In the genomic region with DNA sequence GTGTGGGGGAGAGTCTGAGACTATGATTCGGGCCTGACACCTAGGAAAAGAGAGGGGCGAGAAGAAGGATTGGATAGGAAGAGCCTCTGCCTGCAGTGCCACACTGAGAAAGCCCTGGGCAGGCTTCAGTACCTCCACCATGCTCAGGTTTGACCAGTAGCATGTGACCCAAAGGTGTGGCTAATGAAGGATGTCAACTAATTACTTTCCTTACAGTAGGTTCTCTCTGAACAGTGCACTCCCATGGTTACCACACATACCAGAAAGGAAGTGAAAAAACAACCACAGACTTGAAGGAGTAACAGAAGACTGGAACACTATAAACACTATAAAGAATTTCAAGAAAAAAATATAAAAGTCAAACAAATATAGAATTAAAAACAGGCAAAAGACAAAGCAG, we compare ENCODE assay signal across 11 cellular contexts. TPM values are rescaled to one million over a fixed set of nuclear protein-coding genes. Genes with fewer than 3 reads are reported as not detected.
A peak's percentile ranks its signal among the peaks of the same experiment; 100 is the strongest.
DNase-seq lines count a peak whose midpoint lies in the region; ATAC-seq and TF ChIP-seq lines count a peak whose summit lies in the region.
"Had no signal": no experiment of that assay in that cellular context is flagged by ENCODE, and none has a peak within 500 bp of the region (broad histone marks: within the 10 kb centered on the region; RNA-seq: fewer than 3 reads in every experiment).

No MANE protein-coding gene starts in this region.

- H3K79me2 ChIP-seq in KMS-11 (ENCODE audit: insufficient read depth, low read depth), result no peaks in the 10 kb centered on the region

- H3K9me3 ChIP-seq in right lobe of liver, result no peaks in the 10 kb centered on the region

- peaks cover 15% of the 10 kb centered on the region for H3K4me1 ChIP-seq in KMS-11 (ENCODE audit: low read depth, poor library complexity, severe bottlenecking)
- H3K4me1 ChIP-seq in right lobe of liver, result no peaks in the 10 kb centered on the region

- ATAC-seq in natural killer cell, result peak in 1 of 3 donors; percentile 37
- no peak for ATAC-seq in natural killer cell treated with Interleukin-12 subunit alpha and Interleukin-12 subunit beta and Interleukin-15 and Interleukin-18, amount 100 ng/mL, for 72 hours
- ATAC-seq in HG02763 (IDR thresholded peaks at IDR 0.05; ENCODE audit: unreplicated experiment), result peak; percentile 88
- ATAC-seq in stimulated activated naive B cell treated with anti-CD40 and anti-IgM and Interleukin-4, amounts not matched to agents 10 μg/mL and 1 μg/mL and 100 μg/mL, for 72 hours (replicated peaks), result peak; percentile 67 to 82
- no peak for ATAC-seq in right lobe of liver

- no peaks in the 10 kb centered on the region for H3K9me3 Mint-ChIP-seq in natural killer cell
- no peaks in the 10 kb centered on the region for H3K9me3 Mint-ChIP-seq in natural killer cell treated with Interleukin-12 subunit alpha and Interleukin-12 subunit beta and Interleukin-15 and Interleukin-18, amount 100 ng/mL, for 72 hours
- no peaks in the 10 kb centered on the region for H3K9me3 Mint-ChIP-seq in stimulated activated naive B cell treated with anti-CD40 and anti-IgM and Interleukin-4, amounts not matched to agents 10 μg/mL and 1 μg/mL and 100 μg/mL, for 72 hours

- TF ChIP-seq CTCF in natural killer cell (IDR thresholded peaks at IDR 0.05) (no peak), KMS-11 (conservative IDR thresholded peaks at IDR 0.05; ENCODE audit: low read depth, low read length) (no peak), right lobe of liver (IDR thresholded peaks at IDR 0.05) (no peak)

- H3K4me3 Mint-ChIP-seq in natural killer cell, result no peak overlapping the region
- H3K4me3 Mint-ChIP-seq in natural killer cell treated with Interleukin-12 subunit alpha and Interleukin-12 subunit beta and Interleukin-15 and Interleukin-18, amount 100 ng/mL, for 72 hours, result no peak overlapping the region
- no peak overlapping the region for H3K4me3 Mint-ChIP-seq in stimulated activated naive B cell treated with anti-CD40 and anti-IgM and Interleukin-4, amounts not matched to agents 10 μg/mL and 1 μg/mL and 100 μg/mL, for 72 hours

- H3K27me3 Mint-ChIP-seq in natural killer cell (ENCODE audit: low read depth in 2 of 2), result no peaks in the 10 kb centered on the region
- H3K27me3 Mint-ChIP-seq in natural killer cell treated with Interleukin-12 subunit alpha and Interleukin-12 subunit beta and Interleukin-15 and Interleukin-18, amount 100 ng/mL, for 72 hours, result no peaks in the 10 kb centered on the region
- no peaks in the 10 kb centered on the region for H3K27me3 Mint-ChIP-seq in stimulated activated naive B cell treated with anti-CD40 and anti-IgM and Interleukin-4, amounts not matched to agents 10 μg/mL and 1 μg/mL and 100 μg/mL, for 72 hours

- no peak overlapping the region for H3K9ac ChIP-seq in KMS-11

- H3K36me3 ChIP-seq in KMS-11 (ENCODE audit: insufficient read depth) (no peaks in the 10 kb centered on the region), right lobe of liver (no peaks in the 10 kb centered on the region)
- H3K36me3 ChIP-seq: cardiac muscle cell had no signal

- no peak for DNase-seq in natural killer cell
- DNase-seq in natural killer cell treated with Interleukin-12 subunit alpha and Interleukin-12 subunit beta and Interleukin-15 and Interleukin-18, amount 100 ng/mL, for 72 hours (ENCODE audit: low spot score), result no peak
- no peak for DNase-seq in stimulated activated naive B cell treated with anti-CD40 and anti-IgM and Interleukin-4, amounts not matched to agents 10 μg/mL and 1 μg/mL and 100 μg/mL, for 72 hours
- DNase-seq in putamen (ENCODE audit: low spot score), result no peak
- no peak for DNase-seq in nucleus accumbens (lab: John Stamatoyannopoulos, UW)
- no peak for DNase-seq in right lobe of liver
- DNase-seq: KG1; stimulated activated CD4-positive, alpha-beta T cell treated with anti-CD3 and anti-CD28 coated beads, Interleukin-2, amount 100 ng/mL, for 24 hours had no signal

- H2AFZ ChIP-seq in KMS-11 (ENCODE audit: low read depth), result no peak overlapping the region

- intact Hi-C loops in natural killer cell (cut with micrococcal nuclease) (no loop called here), right lobe of liver (cut with DNase I) (no loop called here)

- H3K27ac ChIP-seq in KMS-11 (no peak overlapping the region), right lobe of liver (no peak overlapping the region)
- H3K27ac ChIP-seq: cardiac muscle cell had no signal

- TF ChIP-seq POLR2A in right lobe of liver (IDR thresholded peaks at IDR 0.05), result no peak

- peak overlapping the region; percentile 6 to 35 for H3K27ac Mint-ChIP-seq in natural killer cell
- peak overlapping the region in 1 of 2 donors; percentile 22 for H3K27ac Mint-ChIP-seq in natural killer cell treated with Interleukin-12 subunit alpha and Interleukin-12 subunit beta and Interleukin-15 and Interleukin-18, amount 100 ng/mL, for 72 hours
- H3K27ac Mint-ChIP-seq in stimulated activated naive B cell treated with anti-CD40 and anti-IgM and Interleukin-4, amounts not matched to agents 10 μg/mL and 1 μg/mL and 100 μg/mL, for 72 hours, result peak overlapping the region; percentile 81

- H3K4me3 ChIP-seq in KMS-11 (IDR thresholded peaks at IDR 0.05; ENCODE audit: insufficient read depth, low read depth, low read length), result no peak overlapping the region
- H3K4me3 ChIP-seq in right lobe of liver, result no peak overlapping the region
- H3K4me3 ChIP-seq: cardiac muscle cell had no signal

- H3K36me3 Mint-ChIP-seq in natural killer cell, result no peaks in the 10 kb centered on the region
- H3K36me3 Mint-ChIP-seq in natural killer cell treated with Interleukin-12 subunit alpha and Interleukin-12 subunit beta and Interleukin-15 and Interleukin-18, amount 100 ng/mL, for 72 hours, result peaks cover 6% of the 10 kb centered on the region
- peaks cover 16 to 28% of the 10 kb centered on the region in 2 donors for H3K36me3 Mint-ChIP-seq in stimulated activated naive B cell treated with anti-CD40 and anti-IgM and Interleukin-4, amounts not matched to agents 10 μg/mL and 1 μg/mL and 100 μg/mL, for 72 hours

- H3K27me3 ChIP-seq in KMS-11 (ENCODE audit: insufficient read depth, low read depth) (no peaks in the 10 kb centered on the region), right lobe of liver (no peaks in the 10 kb centered on the region)
- H3K27me3 ChIP-seq: cardiac muscle cell had no signal

- 100% methylated on average over 2 of the region's 2 CpGs for WGBS in right lobe of liver (ENCODE audit: insufficient coverage, low coverage, low lambda C conversion rate, missing lambda C conversion rate)

- H3K4me2 ChIP-seq in KMS-11, result peak overlapping the region; percentile 28; the same call in 1 of the 2 replicates

- H3K4me1 Mint-ChIP-seq in natural killer cell, result peaks cover 18 to 19% of the 10 kb centered on the region in 2 donors
- peaks cover 10% of the 10 kb centered on the region in 2 donors for H3K4me1 Mint-ChIP-seq in natural killer cell treated with Interleukin-12 subunit alpha and Interleukin-12 subunit beta and Interleukin-15 and Interleukin-18, amount 100 ng/mL, for 72 hours (ENCODE audit: low read depth in 2 of 2)
- peaks cover 9 to 11% of the 10 kb centered on the region in 2 donors for H3K4me1 Mint-ChIP-seq in stimulated activated naive B cell treated with anti-CD40 and anti-IgM and Interleukin-4, amounts not matched to agents 10 μg/mL and 1 μg/mL and 100 μg/mL, for 72 hours

- H4K20me1 ChIP-seq in KMS-11 (ENCODE audit: insufficient read depth), result no peaks in the 10 kb centered on the region

RNA-seq across cellular contexts. Expression of a gene that starts 46.2 kb away (rescaled TPM):
- total RNA-seq in natural killer cell (10 to 100 TPM; 17.0 to 22.7 (median 17.4) TPM), right lobe of liver (10 to 100 TPM; 13.7 to 36.8 (median 23.5) TPM)
- total RNA-seq in natural killer cell treated with Interleukin-12 subunit alpha and Interleukin-12 subunit beta and Interleukin-15 and Interleukin-18, amount 100 ng/mL, for 72 hours, result 10 to 100 TPM; 35.5 to 83.5 TPM

Comparison
In these comparisons a context has a peak if more than half of its experiments do, and no peak if none do; other contexts are left out.
1. ATAC-seq: peak in HG02763 (single experiment) and stimulated activated naive B cell treated with anti-CD40 and anti-IgM and Interleukin-4, amounts not matched to agents 10 μg/mL and 1 μg/mL and 100 μg/mL, for 72 hours (2 of 2); none in natural killer cell treated with Interleukin-12 subunit alpha and Interleukin-12 subunit beta and Interleukin-15 and Interleukin-18, amount 100 ng/mL, for 72 hours (0 of 2) and right lobe of liver (0 of 4).